ENCODE assay signal across 8 cellular contexts in the genomic region with DNA sequence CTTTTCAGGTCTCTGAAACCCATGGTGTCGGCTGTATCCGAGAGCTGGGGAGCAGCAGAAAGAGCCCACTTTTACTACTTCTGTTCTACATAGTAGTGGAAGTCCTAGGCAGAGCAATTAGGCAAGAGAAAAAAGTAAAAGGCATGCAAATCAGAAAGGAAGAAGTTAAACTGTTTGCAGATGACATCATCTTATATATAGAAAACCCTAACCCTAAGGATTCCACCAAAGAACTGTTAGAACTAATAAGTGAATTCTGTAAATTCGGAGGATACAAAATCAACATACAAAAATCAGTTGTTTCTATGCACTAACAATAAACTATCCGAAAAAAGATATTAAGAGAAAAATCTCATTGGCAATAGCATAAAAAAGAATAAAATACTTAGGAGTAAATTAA.
"Had no signal": no experiment of that assay in that cellular context is flagged by ENCODE, and none has a peak within 500 bp of the region (broad histone marks: within the 10 kb centered on the region; RNA-seq: fewer than 3 reads in every experiment).

No MANE protein-coding gene starts in this region.

- ATAC-seq: K562 had no signal

- H3K9me3 Mint-ChIP-seq: HFFc6 had no signal

- H3K27ac Mint-ChIP-seq: HFFc6 had no signal

- H3K4me3 Mint-ChIP-seq: HFFc6 had no signal

- H3K4me3 ChIP-seq: K562 had no signal

- H3K27ac ChIP-seq: HL-60 had no signal

- DNase-seq: GOT3, H7, HCEC 1CT, HFFc6, IMR-90, KG1 had no signal
